9 cellular contexts compared by ENCODE assay signal in genomic region chr6:149840345-149841075, GRCh38. TPM values are rescaled to one million over a fixed set of nuclear protein-coding genes. Genes with fewer than 3 reads are reported as not detected.
A peak's percentile ranks its signal among the peaks of the same experiment; 100 is the strongest.
DNase-seq lines count a peak whose midpoint lies in the region; ATAC-seq, FAIRE-seq and TF ChIP-seq lines count a peak whose summit lies in the region.
"Had no signal": no experiment of that assay in that cellular context is flagged by ENCODE, and none has a peak within 500 bp of the region (broad histone marks: within the 10 kb centered on the region; RNA-seq: fewer than 3 reads in every experiment).

No MANE protein-coding gene starts in this region.

- H4K20me1 ChIP-seq in PC-3 (ENCODE audit: low read length): no peaks in the 10 kb centered on the region

- no peaks in the 10 kb centered on the region for H3K36me3 ChIP-seq in PC-3 (ENCODE audit: low read depth, low read length)

- H3K4me2 ChIP-seq in PC-3 (ENCODE audit: low read length): peak overlapping the region; percentile 63

- no peak overlapping the region for H3K4me3 Mint-ChIP-seq in activated T-helper 2 cell treated with anti-CD3 and anti-CD28 coated beads, Interferon-gamma antibody, Interleukin-2, Interleukin-4, amounts not matched to agents 10 μg/mL and 5 μg/mL and 100 μg/mL, durations not matched to agents 14 hours and 24 hours and 36 hours (ENCODE audit: low read depth)
- H3K4me3 Mint-ChIP-seq: naive thymus-derived CD8-positive, alpha-beta T cell had no signal

- H3K27ac ChIP-seq in PC-3 (ENCODE audit: low read length) (peak overlapping the region; percentile 54), foreskin keratinocyte (no peak overlapping the region)

- H3F3A ChIP-seq in PC-3 (ENCODE audit: low read length, unreplicated experiment): no peaks in the 10 kb centered on the region

- no peaks in the 10 kb centered on the region for H3K9me3 Mint-ChIP-seq in activated T-helper 2 cell treated with anti-CD3 and anti-CD28 coated beads, Interferon-gamma antibody, Interleukin-2, Interleukin-4, amounts not matched to agents 10 μg/mL and 5 μg/mL and 100 μg/mL, durations not matched to agents 14 hours and 24 hours and 36 hours
- H3K9me3 Mint-ChIP-seq: naive thymus-derived CD8-positive, alpha-beta T cell had no signal

- peaks cover 20% of the 10 kb centered on the region for H3K27me3 Mint-ChIP-seq in activated T-helper 2 cell treated with anti-CD3 and anti-CD28 coated beads, Interferon-gamma antibody, Interleukin-2, Interleukin-4, amounts not matched to agents 10 μg/mL and 5 μg/mL and 100 μg/mL, durations not matched to agents 14 hours and 24 hours and 36 hours (ENCODE audit: low read depth)

- H2AFZ ChIP-seq in PC-3 (ENCODE audit: low read length): no peak overlapping the region

- H3K79me2 ChIP-seq in PC-3 (ENCODE audit: low read length): peaks cover 9% of the 10 kb centered on the region; the same call in 1 of the 2 replicates

- H3K4me3 ChIP-seq in PC-3 (ENCODE audit: low read length): peak overlapping the region; percentile 16; the same call in 1 of the 2 replicates

- FAIRE-seq in HTR-8/SVneo (lab: Jason Lieb, UNC): peak; percentile 9

- peak; percentile 100 for DNase-seq in DMS153 treated with DMSO at 0.1 percent for 48 hours (lab: John Stamatoyannopoulos, UW; ENCODE audit: unreplicated experiment)
- DNase-seq in HTR-8/SVneo (ENCODE audit: insufficient read length, low spot score): peak; percentile 71
- DNase-seq in PC-3: peak; percentile 83
- peak; percentile 30 for DNase-seq in activated T-helper 2 cell treated with anti-CD3 and anti-CD28 coated beads, Interferon-gamma antibody, Interleukin-2, Interleukin-4, amounts not matched to agents 10 μg/mL and 5 μg/mL and 100 μg/mL, durations not matched to agents 14 hours and 24 hours and 36 hours (ENCODE audit: low spot score)
- peak; percentile 59 to 82 for DNase-seq in foreskin keratinocyte
- peak; percentile 91 for DNase-seq in posterior vena cava (ENCODE audit: low spot score)

- H3K4me1 ChIP-seq in PC-3 (ENCODE audit: insufficient read depth, low read length) (peaks cover 53% of the 10 kb centered on the region), foreskin keratinocyte (peaks cover 14% of the 10 kb centered on the region)

- H3K4me1 Mint-ChIP-seq in activated T-helper 2 cell treated with anti-CD3 and anti-CD28 coated beads, Interferon-gamma antibody, Interleukin-2, Interleukin-4, amounts not matched to agents 10 μg/mL and 5 μg/mL and 100 μg/mL, durations not matched to agents 14 hours and 24 hours and 36 hours (ENCODE audit: low read depth): no peaks in the 10 kb centered on the region

- no peaks in the 10 kb centered on the region for H3K9me3 ChIP-seq in PC-3 (ENCODE audit: low read length)

- H3K36me3 Mint-ChIP-seq in activated T-helper 2 cell treated with anti-CD3 and anti-CD28 coated beads, Interferon-gamma antibody, Interleukin-2, Interleukin-4, amounts not matched to agents 10 μg/mL and 5 μg/mL and 100 μg/mL, durations not matched to agents 14 hours and 24 hours and 36 hours (ENCODE audit: low read depth): no peaks in the 10 kb centered on the region

- intact Hi-C loops in PC-3 (cut with micrococcal nuclease): loop anchor here (1.0 kb wide), 1 partner anchor 25 kb away; no protein-coding TSS in a partner anchor
- intact Hi-C loops in activated T-helper 2 cell treated with anti-CD3 and anti-CD28 coated beads, Interferon-gamma antibody, Interleukin-2, Interleukin-4, amounts not matched to agents 10 μg/mL and 5 μg/mL and 100 μg/mL, durations not matched to agents 14 hours and 24 hours and 36 hours (cut with micrococcal nuclease): loop anchor here (1.0 kb wide), 1 partner anchor 25 kb away; no protein-coding TSS in a partner anchor
- intact Hi-C loops in posterior vena cava (cut with DNase I): no loop called here

- no TSS peak for BruUV-seq in PC-3 (replicated peaks; lab: Mats Ljungman, UMichigan)

- no peak overlapping the region for H3K27ac Mint-ChIP-seq in activated T-helper 2 cell treated with anti-CD3 and anti-CD28 coated beads, Interferon-gamma antibody, Interleukin-2, Interleukin-4, amounts not matched to agents 10 μg/mL and 5 μg/mL and 100 μg/mL, durations not matched to agents 14 hours and 24 hours and 36 hours
- H3K27ac Mint-ChIP-seq: naive thymus-derived CD8-positive, alpha-beta T cell had no signal

- no peak overlapping the region for H3K9ac ChIP-seq in PC-3 (ENCODE audit: low read length)

- no peaks in the 10 kb centered on the region for H3K9me2 ChIP-seq in PC-3 (replicated peaks; ENCODE audit: low read length)

- H3K27me3 ChIP-seq in PC-3 (ENCODE audit: low read length): no peaks in the 10 kb centered on the region
- no peaks in the 10 kb centered on the region for H3K27me3 ChIP-seq in foreskin keratinocyte

- TF ChIP-seq CTCF in PC-3 (conservative IDR thresholded peaks at IDR 0.05; ENCODE audit: low read depth, low read length) (peak; percentile 85), foreskin keratinocyte (conservative IDR thresholded peaks at IDR 0.05) (peak; percentile 88)

- ATAC-seq in PC-3 (peak; percentile 84), foreskin keratinocyte (peak; percentile 92), GM21526 (IDR thresholded peaks at IDR 0.05; ENCODE audit: low FRiP score, unreplicated experiment) (no peak), GM18498 (IDR thresholded peaks at IDR 0.05; ENCODE audit: unreplicated experiment) (no peak)

- CTCF ChIA-PET in PC-3 (lab: Charles Lee): interaction anchor here (0.6 to 1.6 kb wide), 6 partner anchors 12 to 126 kb away, joined by 3 to 6 read pairs (median 4); partner anchors contain the start of genes LRP11 and RAET1E

- POLR2A ChIA-PET in PC-3 (lab: Charles Lee; ENCODE audit: unreplicated experiment): interaction anchor here (0.6 to 0.7 kb wide), 3 partner anchors 16 to 170 kb away, joined by 5 to 6 read pairs (median 5); no protein-coding TSS in a partner anchor

RNA-seq across cellular contexts. Expression of gene LRP11, which starts 23.6 kb away (rescaled TPM):
- 32.0 and 39.9 TPM in 2 replicates for total RNA-seq in PC-3 (2014; rRNA removed)
- 3.6 and 4.3 TPM in 2 replicates for total RNA-seq in activated T-helper 2 cell treated with anti-CD3 and anti-CD28 coated beads, Interferon-gamma antibody, Interleukin-2, Interleukin-4, amounts not matched to agents 10 μg/mL and 5 μg/mL and 100 μg/mL, durations not matched to agents 14 hours and 24 hours and 36 hours
- 42.0 and 42.6 TPM in 2 replicates for total RNA-seq in foreskin keratinocyte
- 15.5 and 18.8 TPM in 2 replicates for polyA plus RNA-seq in foreskin keratinocyte
- 10 to 100 TPM; 20.0 to 26.3 TPM for total RNA-seq in posterior vena cava

RNA-seq across cellular contexts. Expression of gene RAET1E, which starts 57.4 kb away (rescaled TPM):
- total RNA-seq in PC-3 (2014; rRNA removed) (0.40 and 1.7 TPM in 2 replicates), foreskin keratinocyte (1.1 and 1.5 TPM in 2 replicates), posterior vena cava (1 to 10 TPM in 1 of 2 donors, not detected in 1; 1.6 TPM)
- not detected in 2 replicates for total RNA-seq in activated T-helper 2 cell treated with anti-CD3 and anti-CD28 coated beads, Interferon-gamma antibody, Interleukin-2, Interleukin-4, amounts not matched to agents 10 μg/mL and 5 μg/mL and 100 μg/mL, durations not matched to agents 14 hours and 24 hours and 36 hours
- 0.97 and 1.1 TPM in 2 replicates for polyA plus RNA-seq in foreskin keratinocyte
- total RNA-seq: naive thymus-derived CD8-positive, alpha-beta T cell had no signal
- polyA plus RNA-seq: naive thymus-derived CD8-positive, alpha-beta T cell had no signal

Comparison
In these comparisons a context has a peak if more than half of its experiments do, and no peak if none do; other contexts are left out.
1. DNase-seq: peak in every context shown above with its lines; median percentile 100 in DMS153 treated with DMSO at 0.1 percent for 48 hours; 91 in posterior vena cava; 83 in PC-3; 71 in HTR-8/SVneo; 70 in foreskin keratinocyte; 30 in activated T-helper 2 cell treated with anti-CD3 and anti-CD28 coated beads, Interferon-gamma antibody, Interleukin-2, Interleukin-4, amounts not matched to agents 10 μg/mL and 5 μg/mL and 100 μg/mL, durations not matched to agents 14 hours and 24 hours and 36 hours.
2. ATAC-seq: peak in PC-3 (single experiment) and foreskin keratinocyte (single experiment); none in GM21526 (single experiment) and GM18498 (single experiment).
3. intact Hi-C loops: an anchor here in PC-3 (1.0 kb wide) and activated T-helper 2 cell treated with anti-CD3 and anti-CD28 coated beads, Interferon-gamma antibody, Interleukin-2, Interleukin-4, amounts not matched to agents 10 μg/mL and 5 μg/mL and 100 μg/mL, durations not matched to agents 14 hours and 24 hours and 36 hours (1.0 kb wide); none called in posterior vena cava.